8 cellular contexts compared by ENCODE assay signal in genomic region chr19:55487884-55488687, GRCh38. TPM values are rescaled to one million over a fixed set of nuclear protein-coding genes. Genes with fewer than 3 reads are reported as not detected.
DNase-seq lines count a peak whose midpoint lies in the region; ATAC-seq and TF ChIP-seq lines count a peak whose summit lies in the region.

Gene SSC5D (plus strand): TSS chr19:55488436. CDS start chr19:55488590, 154 bp downstream.

- H2AK5ac ChIP-seq in neuronal stem cell (ENCODE audit: low read depth, low read length), result peak within 1 kb of the TSS; percentile 97

- H3K79me2 ChIP-seq in OCI-LY7 (ENCODE audit: insufficient read depth, low read depth, low read length), result no peaks in the 10 kb centered on the region

- DNase-seq in D341Med (ENCODE audit: low spot score), result peak; percentile 41
- no peak for DNase-seq in OCI-LY7 (ENCODE audit: low spot score)
- no peak for DNase-seq in neuronal stem cell (ENCODE audit: low spot score)

- H3K79me1 ChIP-seq in neuronal stem cell (ENCODE audit: low read depth, low read length), result peaks cover 12% of the 10 kb centered on the region

- H2AFZ ChIP-seq in OCI-LY7 (ENCODE audit: low read length) (no peak within 1 kb of the TSS), neuronal stem cell (ENCODE audit: low read length) (peak within 1 kb of the TSS; percentile 39)

- H2BK5ac ChIP-seq in neuronal stem cell (ENCODE audit: low read length), result peak within 1 kb of the TSS; percentile 39

- peak within 1 kb of the TSS; percentile 85 for H3K18ac ChIP-seq in neuronal stem cell (ENCODE audit: low read length)

- peak within 1 kb of the TSS; percentile 78 for H3K9ac ChIP-seq in neuronal stem cell (ENCODE audit: low read depth, low read length, poor library complexity)

- intact Hi-C loops in OCI-LY7 (cut with micrococcal nuclease; ENCODE audit: unreplicated experiment), result no loop called here

- H4K20me1 ChIP-seq in OCI-LY7 (ENCODE audit: insufficient read depth, low read length), result no peaks in the 10 kb centered on the region

- no peak for ATAC-seq in HG03135 (IDR thresholded peaks at IDR 0.05; ENCODE audit: unreplicated experiment)
- no peak for ATAC-seq in GM18861 (IDR thresholded peaks at IDR 0.05; ENCODE audit: unreplicated experiment)
- no peak for ATAC-seq in HG03378 (IDR thresholded peaks at IDR 0.05; ENCODE audit: unreplicated experiment)
- ATAC-seq in GM21381 (IDR thresholded peaks at IDR 0.05; ENCODE audit: unreplicated experiment), result no peak

- H3K4me1 ChIP-seq in OCI-LY7 (ENCODE audit: insufficient read depth, low read length, poor library complexity, severe bottlenecking), result peaks cover 33% of the 10 kb centered on the region
- peaks cover 9 to 17% of the 10 kb centered on the region in 2 donors for H3K4me1 ChIP-seq in esophagus (ENCODE audit: control insufficient read depth in 2 of 2, insufficient read depth in 2 of 2, low read length in 1 of 2)
- H3K4me1 ChIP-seq in neuronal stem cell (ENCODE audit: control insufficient read depth in 2 of 2, insufficient read depth in 1 of 2, low read depth in 1 of 2, low read length in 2 of 2), result peaks cover 36 to 50% of the 10 kb centered on the region in 2 donors

- H4K8ac ChIP-seq in neuronal stem cell (ENCODE audit: low read depth, low read length), result peak within 1 kb of the TSS; percentile 99

- H4K91ac ChIP-seq in neuronal stem cell (ENCODE audit: low read depth, low read length, poor library complexity), result no peak within 1 kb of the TSS

- H3K4me2 ChIP-seq in OCI-LY7 (ENCODE audit: low read length) (peak within 1 kb of the TSS; percentile 29), neuronal stem cell (ENCODE audit: insufficient read depth, low read length, poor library complexity, severe bottlenecking) (peak within 1 kb of the TSS; percentile 33)

- H3K4me3 ChIP-seq in OCI-LY7 (ENCODE audit: low read depth, low read length, poor library complexity, severe bottlenecking), result no peak within 1 kb of the TSS
- no peak within 1 kb of the TSS for H3K4me3 ChIP-seq in esophagus (ENCODE audit: low read depth in 1 of 2, low read length in 2 of 2)
- peak within 1 kb of the TSS in 1 of 2 donors; percentile 20 for H3K4me3 ChIP-seq in neuronal stem cell (ENCODE audit: low read length in 2 of 2)

- H3K27me3 ChIP-seq in esophagus (ENCODE audit: control insufficient read depth in 1 of 2, insufficient read depth in 2 of 2, low read length in 2 of 2) (no peaks in the 10 kb centered on the region), neuronal stem cell (ENCODE audit: control insufficient read depth in 3 of 3, insufficient read depth in 3 of 3, low read depth in 1 of 3, low read length in 3 of 3) (no peaks in the 10 kb centered on the region)

- WGBS in esophagus, 2 donors, result 14 to 18% methylated on average over 16 to 18 of the region's 22 CpGs
- WGBS in neuronal stem cell (ENCODE audit: extremely low coverage in 2 of 2, insufficient read length in 2 of 2, insufficient replicate concordance in 1 of 2), 2 donors, result no CpG with 5 or more reads among the region's 22 CpGs

- H3K9me3 ChIP-seq in OCI-LY7 (ENCODE audit: low read length), result no peaks in the 10 kb centered on the region
- no peaks in the 10 kb centered on the region for H3K9me3 ChIP-seq in esophagus (ENCODE audit: control insufficient read depth in 2 of 2, insufficient read depth in 1 of 2, low read depth in 1 of 2, low read length in 1 of 2)
- H3K9me3 ChIP-seq in neuronal stem cell (replicated peaks in 1 of 2; ENCODE audit: control insufficient read depth in 2 of 2, insufficient read depth in 1 of 2, low read depth in 1 of 2, low read length in 2 of 2), result no peaks in the 10 kb centered on the region

- H2BK120ac ChIP-seq in neuronal stem cell (ENCODE audit: low read depth, low read length), result no peak within 1 kb of the TSS

- H3K27ac ChIP-seq in OCI-LY7 (ENCODE audit: low read depth, low read length, poor library complexity, severe bottlenecking) (no peak within 1 kb of the TSS), esophagus (ENCODE audit: low read depth in 2 of 2, low read length in 1 of 2) (peak within 1 kb of the TSS; percentile 77 to 84), neuronal stem cell (replicated peaks; ENCODE audit: low read length) (peak within 1 kb of the TSS; percentile 4)

- H2BK15ac ChIP-seq in neuronal stem cell (ENCODE audit: low read length), result no peak within 1 kb of the TSS

- H3K23ac ChIP-seq in neuronal stem cell (ENCODE audit: low read depth, low read length, poor library complexity), result peak within 1 kb of the TSS; percentile 73

- no TSS peak for BruUV-seq in OCI-LY7 (replicated peaks; lab: Mats Ljungman, UMichigan)

- no peak for TF ChIP-seq CTCF in OCI-LY7 (conservative IDR thresholded peaks at IDR 0.05; ENCODE audit: low read length)

- CTCF ChIA-PET in OCI-LY7 (lab: Charles Lee; ENCODE audit: unreplicated experiment), result no interaction called here

- H3K36me3 ChIP-seq in OCI-LY7 (ENCODE audit: insufficient read depth, low read length) (no peaks in the 10 kb centered on the region; the same call in 1 of the 2 replicates), esophagus (ENCODE audit: control insufficient read depth in 2 of 2, insufficient read depth in 2 of 2, low read length in 1 of 2) (peaks cover 0 to 10% of the 10 kb centered on the region in 2 donors), neuronal stem cell (replicated peaks in 1 of 2; ENCODE audit: control insufficient read depth in 2 of 2, insufficient read depth in 2 of 2, low read length in 2 of 2) (peaks cover 0 to 7% of the 10 kb centered on the region in 2 donors)

- POLR2A ChIA-PET in OCI-LY7 (lab: Charles Lee), result no interaction called here

- H3K9me2 ChIP-seq in OCI-LY7 (ENCODE audit: insufficient read depth, low read length), result no peaks in the 10 kb centered on the region

- H2BK12ac ChIP-seq in neuronal stem cell (ENCODE audit: low read length), result peak within 1 kb of the TSS; percentile 73

- peak within 1 kb of the TSS; percentile 71 for H3K14ac ChIP-seq in neuronal stem cell (ENCODE audit: low read length)

- H3K4ac ChIP-seq in neuronal stem cell (ENCODE audit: low read length), result peak within 1 kb of the TSS; percentile 76

RNA-seq across cellular contexts. Expression of gene SSC5D, which starts in this region (rescaled TPM):
- 0.23 and 0.50 TPM in 2 replicates for total RNA-seq in OCI-LY7 (2014; rRNA removed; shearing (Covaris generic))
- total RNA-seq in OCI-LY7 (2022), result 1.7 and 2.7 TPM in 2 replicates
- 1 to 10 TPM in 1 of 2 donors, under 1 TPM in 1; 0.92 to 1.0 TPM for polyA plus RNA-seq in esophagus
- polyA plus RNA-seq in neuronal stem cell (2013, experiment 1 of 2), result 0.89 TPM
- polyA plus RNA-seq in neuronal stem cell (2013, experiment 2 of 2), result 0.94 TPM
